ENCODE assay signal across 11 cellular contexts in the genomic region with DNA sequence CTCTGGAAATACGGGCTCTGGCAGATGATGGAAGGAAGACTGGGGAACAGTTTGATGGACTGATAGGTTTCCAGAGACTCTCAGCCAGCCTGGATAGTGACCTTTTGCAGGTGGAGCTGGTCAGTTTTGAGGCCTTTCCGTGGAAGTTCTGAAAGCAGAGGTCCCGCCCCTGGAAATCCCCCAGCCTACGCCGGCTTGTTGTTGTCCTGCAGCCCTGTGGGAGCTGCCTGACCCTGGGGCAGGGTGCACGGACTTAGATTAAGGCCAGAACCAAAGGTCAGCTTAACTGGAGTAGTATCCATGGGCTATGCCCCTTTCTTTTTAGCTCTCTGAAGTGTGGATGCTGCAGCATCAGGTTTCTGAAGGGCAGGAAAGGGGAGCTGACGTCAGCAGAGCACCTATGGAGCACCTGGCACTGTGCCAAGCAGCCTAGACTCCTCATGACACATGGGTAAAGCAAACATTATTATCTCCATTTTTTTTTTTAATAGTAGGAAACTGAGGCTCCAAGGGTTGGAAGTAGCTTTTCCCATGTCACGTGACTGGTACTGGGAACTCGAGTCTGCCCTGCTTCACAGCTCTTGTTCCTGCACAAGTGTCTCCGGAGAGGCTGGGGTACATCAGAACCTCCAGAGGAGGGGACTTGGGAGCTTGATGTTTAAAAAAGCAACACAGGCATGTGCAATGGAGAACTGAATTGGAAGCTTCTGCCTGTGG.
DNase-seq lines count a peak whose midpoint lies in the region; ATAC-seq and TF ChIP-seq lines count a peak whose summit lies in the region.
"Had no signal": no experiment of that assay in that cellular context is flagged by ENCODE, and none has a peak within 500 bp of the region (broad histone marks: within the 10 kb centered on the region; RNA-seq: fewer than 3 reads in every experiment).

No MANE protein-coding gene starts in this region.

- no peaks in the 10 kb centered on the region for H3K9me3 ChIP-seq in HEK293 (ENCODE audit: control insufficient read depth, insufficient read depth, low read depth, low read length)
- H3K9me3 ChIP-seq: vagina had no signal

- peak; percentile 85 for DNase-seq in NCI-H345 treated with DMSO at 0.1 percent for 48 hours (lab: John Stamatoyannopoulos, UW; ENCODE audit: unreplicated experiment)
- peak; percentile 75 for DNase-seq in ecto neural progenitor cell (ENCODE audit: low spot score)
- no peak for DNase-seq in GM03348 (ENCODE audit: low spot score)
- no peak for DNase-seq in stimulated activated CD4-positive, alpha-beta T cell treated with anti-CD3 and anti-CD28 coated beads, Interleukin-2, amount 100 ng/mL, for 48 hours
- DNase-seq in activated CD8-positive, alpha-beta memory T cell treated with anti-CD3 and anti-CD28 coated beads, Interleukin-2, amount 50 U/mL, for 48 hours = no peak
- DNase-seq: naive thymus-derived CD8-positive, alpha-beta T cell; stimulated activated CD4-positive, alpha-beta T cell treated with anti-CD3 and anti-CD28 coated beads, Interleukin-1b, Interleukin-23, amount 100 ng/mL, for 48 hours had no signal

- H3K4me3 ChIP-seq in HEK293 (ENCODE audit: low read depth, low read length) = no peak overlapping the region
- H3K4me3 ChIP-seq: vagina had no signal

- TF ChIP-seq CTCF in 22Rv1 (IDR thresholded peaks at IDR 0.05) (no peak), HEK293 (tag by site-specific recombination; IDR thresholded peaks at IDR 0.05) (no peak)

- no peak for ATAC-seq in GM21576 (IDR thresholded peaks at IDR 0.05; ENCODE audit: unreplicated experiment)
- ATAC-seq: naive thymus-derived CD8-positive, alpha-beta T cell had no signal

- no peaks in the 10 kb centered on the region for H3K36me3 ChIP-seq in HEK293 (ENCODE audit: control insufficient read depth in 2 of 2, insufficient read depth in 1 of 2, low read length in 2 of 2)
- H3K36me3 ChIP-seq: vagina had no signal

- H3K27ac ChIP-seq in 22Rv1 (peak overlapping the region; percentile 7), HEK293 (ENCODE audit: extremely low read depth, low read depth, low read length) (no peak overlapping the region)
- H3K27ac ChIP-seq: vagina had no signal

- CTCF ChIA-PET in HEK293 (lab: Yijun Ruan, JAX) = interaction anchor here (1.3 to 2.1 kb wide), 2 partner anchors 15 to 25 kb away, joined by 3 to 11 read pairs; no protein-coding TSS in a partner anchor

- H3K4me1 ChIP-seq in HEK293 (ENCODE audit: control insufficient read depth, insufficient read depth, low read length) = peaks cover 3% of the 10 kb centered on the region; the same call in 1 of the 2 replicates

- POLR2A ChIA-PET in HEK293 (lab: Yijun Ruan, JAX) = interaction anchor here (0.7 to 4.2 kb wide), 10 partner anchors 9 to 40 kb away, joined by 3 to 39 read pairs (median 9); a partner anchor contains a TSS

TF ChIP-seq in HEK293, 187 proteins besides CTCF, POLR2A, EP300 and RAD21 (continues in another document):
- TF ChIP-seq ZNF292 (tag by site-specific recombination; IDR thresholded peaks at IDR 0.05; ENCODE audit: borderline replicate concordance, low read depth) (no peak), ZNF350 (tag by site-specific recombination; IDR thresholded peaks at IDR 0.05) (no peak), ZSCAN23 (tag by site-specific recombination; IDR thresholded peaks at IDR 0.05) (peak; percentile 44; the same call in 1 of the 2 replicates), ZFP69B (tag by site-specific recombination; IDR thresholded peaks at IDR 0.05) (peak; percentile 57; the same call in 1 of the 2 replicates), ZNF140 (tag by site-specific recombination; IDR thresholded peaks at IDR 0.05) (no peak), KLF7 (tag by site-specific recombination; IDR thresholded peaks at IDR 0.05; ENCODE audit: borderline replicate concordance) (no peak), ZNF175 (tag by site-specific recombination; IDR thresholded peaks at IDR 0.05) (no peak), ZNF157 (tag by site-specific recombination; IDR thresholded peaks at IDR 0.05) (no peak), ZNF132 (tag by site-specific recombination; IDR thresholded peaks at IDR 0.05; ENCODE audit: borderline replicate concordance) (no peak)
- TF ChIP-seq, protein P1, sequence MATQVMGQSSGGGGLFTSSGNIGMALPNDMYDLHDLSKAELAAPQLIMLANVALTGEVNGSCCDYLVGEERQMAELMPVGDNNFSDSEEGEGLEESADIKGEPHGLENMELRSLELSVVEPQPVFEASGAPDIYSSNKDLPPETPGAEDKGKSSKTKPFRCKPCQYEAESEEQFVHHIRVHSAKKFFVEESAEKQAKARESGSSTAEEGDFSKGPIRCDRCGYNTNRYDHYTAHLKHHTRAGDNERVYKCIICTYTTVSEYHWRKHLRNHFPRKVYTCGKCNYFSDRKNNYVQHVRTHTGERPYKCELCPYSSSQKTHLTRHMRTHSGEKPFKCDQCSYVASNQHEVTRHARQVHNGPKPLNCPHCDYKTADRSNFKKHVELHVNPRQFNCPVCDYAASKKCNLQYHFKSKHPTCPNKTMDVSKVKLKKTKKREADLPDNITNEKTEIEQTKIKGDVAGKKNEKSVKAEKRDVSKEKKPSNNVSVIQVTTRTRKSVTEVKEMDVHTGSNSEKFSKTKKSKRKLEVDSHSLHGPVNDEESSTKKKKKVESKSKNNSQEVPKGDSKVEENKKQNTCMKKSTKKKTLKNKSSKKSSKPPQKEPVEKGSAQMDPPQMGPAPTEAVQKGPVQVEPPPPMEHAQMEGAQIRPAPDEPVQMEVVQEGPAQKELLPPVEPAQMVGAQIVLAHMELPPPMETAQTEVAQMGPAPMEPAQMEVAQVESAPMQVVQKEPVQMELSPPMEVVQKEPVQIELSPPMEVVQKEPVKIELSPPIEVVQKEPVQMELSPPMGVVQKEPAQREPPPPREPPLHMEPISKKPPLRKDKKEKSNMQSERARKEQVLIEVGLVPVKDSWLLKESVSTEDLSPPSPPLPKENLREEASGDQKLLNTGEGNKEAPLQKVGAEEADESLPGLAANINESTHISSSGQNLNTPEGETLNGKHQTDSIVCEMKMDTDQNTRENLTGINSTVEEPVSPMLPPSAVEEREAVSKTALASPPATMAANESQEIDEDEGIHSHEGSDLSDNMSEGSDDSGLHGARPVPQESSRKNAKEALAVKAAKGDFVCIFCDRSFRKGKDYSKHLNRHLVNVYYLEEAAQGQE (tag by site-specific recombination; IDR thresholded peaks at IDR 0.05) = no peak
- TF ChIP-seq, protein P2, sequence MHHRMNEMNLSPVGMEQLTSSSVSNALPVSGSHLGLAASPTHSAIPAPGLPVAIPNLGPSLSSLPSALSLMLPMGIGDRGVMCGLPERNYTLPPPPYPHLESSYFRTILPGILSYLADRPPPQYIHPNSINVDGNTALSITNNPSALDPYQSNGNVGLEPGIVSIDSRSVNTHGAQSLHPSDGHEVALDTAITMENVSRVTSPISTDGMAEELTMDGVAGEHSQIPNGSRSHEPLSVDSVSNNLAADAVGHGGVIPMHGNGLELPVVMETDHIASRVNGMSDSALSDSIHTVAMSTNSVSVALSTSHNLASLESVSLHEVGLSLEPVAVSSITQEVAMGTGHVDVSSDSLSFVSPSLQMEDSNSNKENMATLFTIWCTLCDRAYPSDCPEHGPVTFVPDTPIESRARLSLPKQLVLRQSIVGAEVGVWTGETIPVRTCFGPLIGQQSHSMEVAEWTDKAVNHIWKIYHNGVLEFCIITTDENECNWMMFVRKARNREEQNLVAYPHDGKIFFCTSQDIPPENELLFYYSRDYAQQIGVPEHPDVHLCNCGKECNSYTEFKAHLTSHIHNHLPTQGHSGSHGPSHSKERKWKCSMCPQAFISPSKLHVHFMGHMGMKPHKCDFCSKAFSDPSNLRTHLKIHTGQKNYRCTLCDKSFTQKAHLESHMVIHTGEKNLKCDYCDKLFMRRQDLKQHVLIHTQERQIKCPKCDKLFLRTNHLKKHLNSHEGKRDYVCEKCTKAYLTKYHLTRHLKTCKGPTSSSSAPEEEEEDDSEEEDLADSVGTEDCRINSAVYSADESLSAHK (tag by site-specific recombination; IDR thresholded peaks at IDR 0.05) = no peak
- TF ChIP-seq, protein P3, sequence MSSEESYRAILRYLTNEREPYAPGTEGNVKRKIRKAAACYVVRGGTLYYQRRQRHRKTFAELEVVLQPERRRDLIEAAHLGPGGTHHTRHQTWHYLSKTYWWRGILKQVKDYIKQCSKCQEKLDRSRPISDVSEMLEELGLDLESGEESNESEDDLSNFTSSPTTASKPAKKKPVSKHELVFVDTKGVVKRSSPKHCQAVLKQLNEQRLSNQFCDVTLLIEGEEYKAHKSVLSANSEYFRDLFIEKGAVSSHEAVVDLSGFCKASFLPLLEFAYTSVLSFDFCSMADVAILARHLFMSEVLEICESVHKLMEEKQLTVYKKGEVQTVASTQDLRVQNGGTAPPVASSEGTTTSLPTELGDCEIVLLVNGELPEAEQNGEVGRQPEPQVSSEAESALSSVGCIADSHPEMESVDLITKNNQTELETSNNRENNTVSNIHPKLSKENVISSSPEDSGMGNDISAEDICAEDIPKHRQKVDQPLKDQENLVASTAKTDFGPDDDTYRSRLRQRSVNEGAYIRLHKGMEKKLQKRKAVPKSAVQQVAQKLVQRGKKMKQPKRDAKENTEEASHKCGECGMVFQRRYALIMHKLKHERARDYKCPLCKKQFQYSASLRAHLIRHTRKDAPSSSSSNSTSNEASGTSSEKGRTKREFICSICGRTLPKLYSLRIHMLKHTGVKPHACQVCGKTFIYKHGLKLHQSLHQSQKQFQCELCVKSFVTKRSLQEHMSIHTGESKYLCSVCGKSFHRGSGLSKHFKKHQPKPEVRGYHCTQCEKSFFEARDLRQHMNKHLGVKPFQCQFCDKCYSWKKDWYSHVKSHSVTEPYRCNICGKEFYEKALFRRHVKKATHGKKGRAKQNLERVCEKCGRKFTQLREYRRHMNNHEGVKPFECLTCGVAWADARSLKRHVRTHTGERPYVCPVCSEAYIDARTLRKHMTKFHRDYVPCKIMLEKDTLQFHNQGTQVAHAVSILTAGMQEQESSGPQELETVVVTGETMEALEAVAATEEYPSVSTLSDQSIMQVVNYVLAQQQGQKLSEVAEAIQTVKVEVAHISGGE (tag by site-specific recombination; conservative IDR thresholded peaks at IDR 0.05; ENCODE audit: low read depth) = no peak

Comparison
In these comparisons a context has a peak if more than half of its experiments do, and no peak if none do; other contexts are left out.
1. DNase-seq: peak in NCI-H345 treated with DMSO at 0.1 percent for 48 hours (single experiment) and ecto neural progenitor cell (single experiment); none in GM03348 (single experiment), stimulated activated CD4-positive, alpha-beta T cell treated with anti-CD3 and anti-CD28 coated beads, Interleukin-2, amount 100 ng/mL, for 48 hours (0 of 2) and activated CD8-positive, alpha-beta memory T cell treated with anti-CD3 and anti-CD28 coated beads, Interleukin-2, amount 50 U/mL, for 48 hours (single experiment).